Comparison of ENCODE assay signal across 30 cellular contexts in the genomic region with DNA sequence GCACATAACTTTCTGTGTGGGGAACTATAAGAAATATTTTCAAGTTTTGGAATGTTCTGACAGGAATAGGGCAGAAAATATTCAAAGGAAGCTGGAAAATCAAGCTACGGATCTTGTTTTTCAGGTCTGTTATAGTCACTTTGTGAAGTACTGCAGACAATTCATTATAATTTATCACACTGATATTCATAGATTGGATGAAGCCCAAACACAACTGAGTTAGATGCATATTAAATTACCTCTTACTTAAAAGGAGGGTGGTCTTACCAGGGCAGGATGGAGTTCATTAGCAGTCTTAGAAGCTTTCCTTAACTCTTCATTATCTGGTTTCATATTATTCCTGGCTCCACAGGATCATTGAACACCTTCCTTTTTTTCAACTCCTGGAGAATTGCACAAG.
"Had no signal": no experiment of that assay in that cellular context is flagged by ENCODE, and none has a peak within 500 bp of the region (broad histone marks: within the 10 kb centered on the region; RNA-seq: fewer than 3 reads in every experiment).

No MANE protein-coding gene starts in this region.

- H3K27me3 ChIP-seq: ascending aorta, breast epithelium, dorsolateral prefrontal cortex, esophagus muscularis mucosa, gastroesophageal sphincter, heart right ventricle had no signal

- H3K27ac ChIP-seq: ascending aorta, breast epithelium, coronary artery, dorsolateral prefrontal cortex, esophagus muscularis mucosa, foreskin keratinocyte, gastroesophageal sphincter, heart right ventricle had no signal

- H3K27me3 Mint-ChIP-seq: dendritic cell treated with granulocyte-macrophage colony-stimulating factor and Interleukin-4, amounts not matched to agents 40 ng/mL and 50 ng/mL, for 4 days had no signal

- DNase-seq: activated CD4-positive, alpha-beta memory T cell treated with anti-CD3 and anti-CD28 coated beads for 36 hours; activated CD4-positive, alpha-beta T cell treated with anti-CD3 and anti-CD28 coated beads for 36 hours; activated CD4-positive, alpha-beta T cell treated with anti-CD3 and anti-CD28 coated beads, Interleukin-2, amount 10 ng/mL, durations not matched to agents 24 days and 14 days; activated CD4-positive, CD25-positive, alpha-beta regulatory T cell; activated CD4-positive, CD25-positive, alpha-beta regulatory T cell treated with anti-CD3 and anti-CD28 coated beads, Interleukin-2, amount 50 U/mL, for 72 hours; activated CD8-positive, alpha-beta memory T cell treated with anti-CD3 and anti-CD28 coated beads, Interleukin-2, amount 10 ng/mL, durations not matched to agents 7 days and 5 days; activated CD8-positive, alpha-beta memory T cell treated with anti-CD3 and anti-CD28 coated beads, Interleukin-2, amount 50 U/mL, for 4 hours; activated CD8-positive, alpha-beta T cell treated with anti-CD3 and anti-CD28 coated beads, Interleukin-2, amount 10 ng/mL, durations not matched to agents 7 days and 5 days; activated gamma-delta T cell; activated naive CD4-positive, alpha-beta T cell; activated naive CD4-positive, alpha-beta T cell treated with anti-CD3 and anti-CD28 coated beads, Interleukin-2, amount 10 ng/mL, durations not matched to agents 7 days and 5 days; activated naive CD8-positive, alpha-beta T cell treated with anti-CD3 and anti-CD28 coated beads, Interleukin-2, amount 10 ng/mL, durations not matched to agents 7 days and 5 days; activated T-cell treated with anti-CD3 and anti-CD28 coated beads, Interleukin-2, amount 50 U/mL, for 24 hours; activated T-cell treated with anti-CD3 and anti-CD28 coated beads, Interleukin-2, amount 50 U/mL, for 72 hours; dorsolateral prefrontal cortex; effector memory CD4-positive, alpha-beta T cell; endodermal cell; erythroblast; foreskin keratinocyte; heart right ventricle; T-helper 2 cell had no signal

- H3K9me3 ChIP-seq: ascending aorta, breast epithelium, esophagus muscularis mucosa, gastroesophageal sphincter, heart right ventricle had no signal

- H3K4me3 ChIP-seq: ascending aorta, breast epithelium, coronary artery, dorsolateral prefrontal cortex, esophagus muscularis mucosa, gastroesophageal sphincter, heart right ventricle had no signal

- H3K36me3 Mint-ChIP-seq: activated CD4-positive, alpha-beta memory T cell treated with anti-CD3 and anti-CD28 coated beads for 36 hours; activated CD8-positive, alpha-beta memory T cell treated with anti-CD3 and anti-CD28 coated beads, Interleukin-2, amount 10 ng/mL, durations not matched to agents 7 days and 5 days; activated naive CD4-positive, alpha-beta T cell treated with anti-CD3 and anti-CD28 coated beads, Interleukin-2, amount 10 ng/mL, durations not matched to agents 7 days and 5 days; activated naive CD4-positive, alpha-beta T cell treated with anti-CD3 and anti-CD28 coated beads, Interleukin-2, amount 50 U/mL, for 72 hours; activated naive CD8-positive, alpha-beta T cell treated with anti-CD3 and anti-CD28 coated beads, Interleukin-2, amount 10 ng/mL, durations not matched to agents 7 days and 5 days; brain had no signal

- H3K9me3 Mint-ChIP-seq: activated CD4-positive, alpha-beta memory T cell treated with anti-CD3 and anti-CD28 coated beads for 36 hours; activated CD4-positive, alpha-beta T cell treated with anti-CD3 and anti-CD28 coated beads, Interleukin-2, amount 10 ng/mL, durations not matched to agents 24 days and 14 days; activated naive CD4-positive, alpha-beta T cell treated with anti-CD3 and anti-CD28 coated beads, Interleukin-2, amount 10 ng/mL, durations not matched to agents 7 days and 5 days; activated naive CD4-positive, alpha-beta T cell treated with anti-CD3 and anti-CD28 coated beads, Interleukin-2, amount 50 U/mL, for 72 hours; activated naive CD8-positive, alpha-beta T cell treated with anti-CD3 and anti-CD28 coated beads, Interleukin-2, amount 10 ng/mL, durations not matched to agents 7 days and 5 days; activated T-cell treated with anti-CD3 and anti-CD28 coated beads, Interleukin-2, amount 50 U/mL, for 24 hours; activated T-cell treated with anti-CD3 and anti-CD28 coated beads, Interleukin-2, amount 50 U/mL, for 72 hours; brain; central memory CD8-positive, alpha-beta T cell; dendritic cell treated with granulocyte-macrophage colony-stimulating factor and Interleukin-4, amounts not matched to agents 40 ng/mL and 50 ng/mL, for 4 days; endodermal cell had no signal

- H3K4me1 Mint-ChIP-seq: brain; central memory CD8-positive, alpha-beta T cell had no signal

- H3K4me3 Mint-ChIP-seq: activated CD4-positive, alpha-beta memory T cell treated with anti-CD3 and anti-CD28 coated beads for 36 hours; activated CD4-positive, alpha-beta T cell treated with anti-CD3 and anti-CD28 coated beads for 36 hours; activated CD4-positive, alpha-beta T cell treated with anti-CD3 and anti-CD28 coated beads, Interleukin-2, amount 10 ng/mL, durations not matched to agents 24 days and 14 days; activated CD8-positive, alpha-beta memory T cell treated with anti-CD3 and anti-CD28 coated beads, Interleukin-2, amount 10 ng/mL, durations not matched to agents 7 days and 5 days; activated CD8-positive, alpha-beta T cell treated with anti-CD3 and anti-CD28 coated beads, Interleukin-2, amount 10 ng/mL, durations not matched to agents 7 days and 5 days; activated naive CD4-positive, alpha-beta T cell treated with anti-CD3 and anti-CD28 coated beads, Interleukin-2, amount 10 ng/mL, durations not matched to agents 7 days and 5 days; activated naive CD8-positive, alpha-beta T cell treated with anti-CD3 and anti-CD28 coated beads, Interleukin-2, amount 10 ng/mL, durations not matched to agents 7 days and 5 days; activated T-cell treated with anti-CD3 and anti-CD28 coated beads, Interleukin-2, amount 50 U/mL, for 24 hours; activated T-cell treated with anti-CD3 and anti-CD28 coated beads, Interleukin-2, amount 50 U/mL, for 72 hours; brain; central memory CD8-positive, alpha-beta T cell; dendritic cell treated with granulocyte-macrophage colony-stimulating factor and Interleukin-4, amounts not matched to agents 40 ng/mL and 50 ng/mL, for 4 days; endodermal cell had no signal

- H3K4me1 ChIP-seq: ascending aorta, breast epithelium, esophagus muscularis mucosa, foreskin keratinocyte, gastroesophageal sphincter had no signal

- H3K27ac Mint-ChIP-seq: activated CD4-positive, alpha-beta memory T cell treated with anti-CD3 and anti-CD28 coated beads for 36 hours; activated CD4-positive, alpha-beta T cell treated with anti-CD3 and anti-CD28 coated beads for 36 hours; activated CD4-positive, alpha-beta T cell treated with anti-CD3 and anti-CD28 coated beads, Interleukin-2, amount 10 ng/mL, durations not matched to agents 24 days and 14 days; activated CD8-positive, alpha-beta memory T cell treated with anti-CD3 and anti-CD28 coated beads, Interleukin-2, amount 10 ng/mL, durations not matched to agents 7 days and 5 days; activated CD8-positive, alpha-beta T cell treated with anti-CD3 and anti-CD28 coated beads, Interleukin-2, amount 10 ng/mL, durations not matched to agents 7 days and 5 days; activated naive CD4-positive, alpha-beta T cell treated with anti-CD3 and anti-CD28 coated beads, Interleukin-2, amount 10 ng/mL, durations not matched to agents 7 days and 5 days; activated naive CD4-positive, alpha-beta T cell treated with anti-CD3 and anti-CD28 coated beads, Interleukin-2, amount 50 U/mL, for 72 hours; activated naive CD8-positive, alpha-beta T cell treated with anti-CD3 and anti-CD28 coated beads, Interleukin-2, amount 10 ng/mL, durations not matched to agents 7 days and 5 days; activated T-cell treated with anti-CD3 and anti-CD28 coated beads, Interleukin-2, amount 50 U/mL, for 24 hours; activated T-cell treated with anti-CD3 and anti-CD28 coated beads, Interleukin-2, amount 50 U/mL, for 72 hours; brain; dendritic cell treated with granulocyte-macrophage colony-stimulating factor and Interleukin-4, amounts not matched to agents 40 ng/mL and 50 ng/mL, for 4 days; endodermal cell had no signal

- ATAC-seq: activated CD4-positive, alpha-beta T cell treated with anti-CD3 and anti-CD28 coated beads for 36 hours; activated CD8-positive, alpha-beta memory T cell treated with anti-CD3 and anti-CD28 coated beads, Interleukin-2, amount 10 ng/mL, durations not matched to agents 7 days and 5 days; activated CD8-positive, alpha-beta T cell treated with anti-CD3 and anti-CD28 coated beads, Interleukin-2, amount 10 ng/mL, durations not matched to agents 7 days and 5 days; activated naive CD4-positive, alpha-beta T cell treated with anti-CD3 and anti-CD28 coated beads, Interleukin-2, amount 50 U/mL, for 72 hours; activated T-cell treated with anti-CD3 and anti-CD28 coated beads, Interleukin-2, amount 50 U/mL, for 72 hours; foreskin keratinocyte; gastroesophageal sphincter; heart right ventricle had no signal

- H3K36me3 ChIP-seq: ascending aorta, breast epithelium, esophagus muscularis mucosa, heart right ventricle had no signal
